26 cellular contexts compared by ENCODE assay signal in the genomic region with DNA sequence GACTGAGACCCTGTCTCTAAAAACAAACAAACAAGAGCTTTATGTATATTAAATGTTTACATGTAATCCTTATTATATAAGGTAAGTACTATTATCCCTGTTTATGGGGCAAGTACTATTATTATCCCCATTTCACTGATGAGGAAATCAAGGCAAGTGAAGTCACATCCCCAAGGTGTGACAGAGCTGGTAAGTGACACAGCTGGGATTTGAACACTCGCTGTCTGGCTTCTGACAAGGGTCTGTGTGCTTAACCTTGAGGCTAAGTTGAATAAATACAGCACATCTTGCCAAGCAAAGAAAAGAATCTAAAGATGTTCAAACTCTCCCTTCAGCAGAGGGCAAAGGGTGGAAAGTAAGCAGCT.
A peak's percentile ranks its signal among the peaks of the same experiment; 100 is the strongest.
DNase-seq lines count a peak whose midpoint lies in the region; ATAC-seq and TF ChIP-seq lines count a peak whose summit lies in the region.
"Had no signal": no experiment of that assay in that cellular context is flagged by ENCODE, and none has a peak within 500 bp of the region (broad histone marks: within the 10 kb centered on the region; RNA-seq: fewer than 3 reads in every experiment).

No MANE protein-coding gene starts in this region.

- H3K4me2 ChIP-seq in BLaER1 = peak overlapping the region; percentile 6
- H3K4me2 ChIP-seq: PC-9 had no signal

- H3K27me3 ChIP-seq in BLaER1 (peaks cover 27% of the 10 kb centered on the region), lower lobe of right lung (ENCODE audit: low read depth) (peaks cover 8% of the 10 kb centered on the region)
- H3K27me3 ChIP-seq in CD4-positive, alpha-beta T cell (ENCODE audit: control insufficient read depth, insufficient read depth, low read length) = peaks cover 13% of the 10 kb centered on the region

- H3K4me3 ChIP-seq in BLaER1 (no peak overlapping the region), lower lobe of right lung (no peak overlapping the region)
- H3K4me3 ChIP-seq: dorsolateral prefrontal cortex, gastrocnemius medialis, PC-9, tibial nerve had no signal

- H4K20me1 ChIP-seq in BLaER1 = no peaks in the 10 kb centered on the region

- intact Hi-C loops in CD4-positive, alpha-beta T cell (cut with DNase I, micrococcal nuclease) = no loop called here
- intact Hi-C loops in lower lobe of right lung (cut with DNase I) = no loop called here

- POLR2A ChIA-PET in CD4-positive, alpha-beta T cell (lab: Charles Lee) = interaction anchor here (0.7 to 0.8 kb wide), 2 partner anchors 54 to 167 kb away, joined by 3 to 6 read pairs; no protein-coding TSS in a partner anchor

- CTCF ChIA-PET in CD4-positive, alpha-beta T cell (lab: Charles Lee) = no interaction called here

- H3K4me1 Mint-ChIP-seq in CD4-positive, alpha-beta T cell (ENCODE audit: low read depth) = peaks cover 3% of the 10 kb centered on the region
- peaks cover 4% of the 10 kb centered on the region for H3K4me1 Mint-ChIP-seq in T-helper 17 cell

- ATAC-seq in CD4-positive, alpha-beta T cell (ENCODE audit: poor library complexity) = peak; percentile 22
- ATAC-seq in T-helper 17 cell (peak; percentile 7), lower lobe of right lung (no peak), GM18873 (IDR thresholded peaks at IDR 0.05; ENCODE audit: low FRiP score, unreplicated experiment) (no peak)
- ATAC-seq: activated naive CD4-positive, alpha-beta T cell treated with anti-CD3 and anti-CD28 coated beads, Interleukin-2, amount 50 U/mL, for 72 hours; gastrocnemius medialis had no signal

- H3K9me3 Mint-ChIP-seq in CD4-positive, alpha-beta T cell = no peaks in the 10 kb centered on the region

- H3K27ac ChIP-seq in BLaER1 (peak overlapping the region; percentile 0; the same call in 1 of the 2 replicates), lower lobe of right lung (peak overlapping the region; percentile 12)
- no peak overlapping the region for H3K27ac ChIP-seq in CD4-positive, alpha-beta T cell (ENCODE audit: low read depth, low read length)
- H3K27ac ChIP-seq: C4-2B, dorsolateral prefrontal cortex, gastrocnemius medialis, PC-9, tibial nerve had no signal

- H3K9ac ChIP-seq in BLaER1 = no peak overlapping the region

- no peak overlapping the region for H3K4me3 Mint-ChIP-seq in CD4-positive, alpha-beta T cell
- H3K4me3 Mint-ChIP-seq in T-helper 17 cell = no peak overlapping the region
- H3K4me3 Mint-ChIP-seq: activated CD8-positive, alpha-beta T cell treated with anti-CD3 and anti-CD28 coated beads, Interleukin-2, amount 10 ng/mL, durations not matched to agents 7 days and 5 days; naive thymus-derived CD8-positive, alpha-beta T cell; T-helper 2 cell treated with Interferon-gamma antibody and Interleukin-4, amounts not matched to agents 5 μg/mL and 100 μg/mL, for 36 hours had no signal

- H3K27me3 Mint-ChIP-seq in CD4-positive, alpha-beta T cell = no peaks in the 10 kb centered on the region
- no peaks in the 10 kb centered on the region for H3K27me3 Mint-ChIP-seq in T-helper 17 cell
- H3K27me3 Mint-ChIP-seq: naive thymus-derived CD8-positive, alpha-beta T cell had no signal

- H3K27ac Mint-ChIP-seq in CD4-positive, alpha-beta T cell = no peak overlapping the region
- H3K27ac Mint-ChIP-seq in T-helper 17 cell = no peak overlapping the region
- H3K27ac Mint-ChIP-seq: activated CD8-positive, alpha-beta T cell treated with anti-CD3 and anti-CD28 coated beads, Interleukin-2, amount 10 ng/mL, durations not matched to agents 7 days and 5 days; activated naive CD4-positive, alpha-beta T cell treated with anti-CD3 and anti-CD28 coated beads, Interleukin-2, amount 50 U/mL, for 72 hours; activated T-helper 2 cell treated with anti-CD3 and anti-CD28 coated beads, Interferon-gamma antibody, Interleukin-2, Interleukin-4, amounts not matched to agents 10 μg/mL and 5 μg/mL and 100 μg/mL, durations not matched to agents 14 hours and 24 hours and 36 hours; naive thymus-derived CD8-positive, alpha-beta T cell; T-helper 2 cell treated with Interferon-gamma antibody and Interleukin-4, amounts not matched to agents 5 μg/mL and 100 μg/mL, for 36 hours had no signal

- H3K36me3 Mint-ChIP-seq in CD4-positive, alpha-beta T cell (ENCODE audit: low read depth) = no peaks in the 10 kb centered on the region
- H3K36me3 Mint-ChIP-seq in T-helper 17 cell (ENCODE audit: low read depth) = no peaks in the 10 kb centered on the region
- H3K36me3 Mint-ChIP-seq: naive thymus-derived CD8-positive, alpha-beta T cell had no signal

- TF ChIP-seq CTCF in CD4-positive, alpha-beta T cell (IDR thresholded peaks at IDR 0.05) = no peak
- TF ChIP-seq CTCF in lower lobe of right lung (IDR thresholded peaks at IDR 0.05) = no peak

- H3K9me3 ChIP-seq in BLaER1 (peaks cover 16% of the 10 kb centered on the region), T-helper 17 cell (ENCODE audit: control insufficient read depth, low read length, poor library complexity, severe bottlenecking) (no peaks in the 10 kb centered on the region), lower lobe of right lung (no peaks in the 10 kb centered on the region)
- no peaks in the 10 kb centered on the region for H3K9me3 ChIP-seq in CD4-positive, alpha-beta T cell (ENCODE audit: control insufficient read depth, low read length)
- H3K9me3 ChIP-seq: gastrocnemius medialis, tibial nerve had no signal

- peaks cover 44% of the 10 kb centered on the region for H3K4me1 ChIP-seq in BLaER1
- peaks cover 20% of the 10 kb centered on the region for H3K4me1 ChIP-seq in lower lobe of right lung
- H3K4me1 ChIP-seq: tibial nerve had no signal

- no peak for DNase-seq in CD4-positive, alpha-beta T cell
- DNase-seq in T-helper 17 cell (no peak), lower lobe of right lung (no peak), NCI-H1694 treated with DMSO at 0.1 percent for 48 hours (lab: John Stamatoyannopoulos, UW) (no peak), H4 (ENCODE audit: low spot score) (no peak)
- DNase-seq: activated T-cell treated with anti-CD3 and anti-CD28 coated beads for 4 hours; DND-41; dorsolateral prefrontal cortex; gastrocnemius medialis; kidney glomerular epithelial cell; NCI-H146; NCI-H2107; NCI-H510A; PC-9; SHP77; stimulated activated CD4-positive, alpha-beta T cell treated with anti-CD3 and anti-CD28 coated beads, Interleukin-15, amount 100 ng/mL, for 24 hours; stimulated activated CD4-positive, alpha-beta T cell treated with anti-CD3 and anti-CD28 coated beads, Interleukin-4, amount 100 ng/mL, for 4 hours had no signal

- H3K36me3 ChIP-seq in BLaER1 (no peaks in the 10 kb centered on the region), lower lobe of right lung (no peaks in the 10 kb centered on the region)
- H3K36me3 ChIP-seq: gastrocnemius medialis, tibial nerve had no signal

Comparison
In these comparisons a context has a peak if more than half of its experiments do, and no peak if none do; other contexts are left out.
1. ATAC-seq: peak in CD4-positive, alpha-beta T cell (single experiment) and T-helper 17 cell (single experiment); none in lower lobe of right lung (0 of 2) and GM18873 (single experiment).